16 cellular contexts compared by ENCODE assay signal in genomic region chr10:95437669-95438068, GRCh38.
A peak's percentile ranks its signal among the peaks of the same experiment; 100 is the strongest.
DNase-seq lines count a peak whose midpoint lies in the region; ATAC-seq and TF ChIP-seq lines count a peak whose summit lies in the region.
"Had no signal": no experiment of that assay in that cellular context is flagged by ENCODE, and none has a peak within 500 bp of the region (broad histone marks: within the 10 kb centered on the region; RNA-seq: fewer than 3 reads in every experiment).

No MANE protein-coding gene starts in this region.

- in situ Hi-C loops in transverse colon (cut with MboI; ENCODE audit: low pct_ligation_motif_present in 1 of 4, low pct_unique_long_range_greater_than_20kb in 1 of 4, low sequenced_read_pairs in 3 of 4) = loop anchor here in 1 of 4 donors (10.0 to 25.0 kb wide), 2 partner anchors 157 to 400 kb away; no protein-coding TSS in a partner anchor

- WGBS in esophagus muscularis mucosa = 53% methylated on average over 7 of the region's 7 CpGs
- 73% methylated on average over 7 of the region's 7 CpGs for WGBS in prostate gland
- 87% methylated on average over 7 of the region's 7 CpGs; no CpG with 5 or more reads in 1 of the 2 donors for WGBS in transverse colon (ENCODE audit: low coverage in 1 of 2), 2 donors

- no peak for TF ChIP-seq EP300 in esophagus muscularis mucosa (IDR thresholded peaks at IDR 0.05)
- TF ChIP-seq EP300 in transverse colon (IDR thresholded peaks at IDR 0.05; ENCODE audit: low read depth) = no peak

- no peaks in the 10 kb centered on the region for H3K36me3 Mint-ChIP-seq in stimulated activated effector memory CD8-positive, alpha-beta T cell treated with anti-CD3 and anti-CD28 coated beads, Interleukin-12 subunit alpha, Interleukin-12 subunit beta, amount 100 ng/mL, for 72 hours
- H3K36me3 Mint-ChIP-seq: CD4-positive, CD25-positive, alpha-beta regulatory T cell had no signal

- no peaks in the 10 kb centered on the region for H3K27me3 ChIP-seq in esophagus muscularis mucosa
- no peaks in the 10 kb centered on the region for H3K27me3 ChIP-seq in left ventricle myocardium inferior (ENCODE audit: low read depth)
- no peaks in the 10 kb centered on the region for H3K27me3 ChIP-seq in prostate gland (replicated peaks; ENCODE audit: insufficient read depth)
- H3K27me3 ChIP-seq in transverse colon = no peaks in the 10 kb centered on the region

- H3K9me3 ChIP-seq in esophagus muscularis mucosa = no peaks in the 10 kb centered on the region
- H3K9me3 ChIP-seq in left ventricle myocardium inferior (replicated peaks) = no peaks in the 10 kb centered on the region
- no peaks in the 10 kb centered on the region for H3K9me3 ChIP-seq in prostate gland
- H3K9me3 ChIP-seq in transverse colon = no peaks in the 10 kb centered on the region
- H3K9me3 ChIP-seq: Caco-2 had no signal

- no peak for TF ChIP-seq CTCF in esophagus muscularis mucosa (IDR thresholded peaks at IDR 0.05)
- no peak for TF ChIP-seq CTCF in left ventricle myocardium inferior (IDR thresholded peaks at IDR 0.05; ENCODE audit: borderline replicate concordance)
- TF ChIP-seq CTCF in prostate gland (IDR thresholded peaks at IDR 0.05) = no peak
- TF ChIP-seq CTCF in transverse colon (IDR thresholded peaks at IDR 0.05) = no peak

- no peak for TF ChIP-seq POLR2A in esophagus muscularis mucosa (IDR thresholded peaks at IDR 0.05; ENCODE audit: low read depth)
- no peak for TF ChIP-seq POLR2A in prostate gland (IDR thresholded peaks at IDR 0.05)
- TF ChIP-seq POLR2A in transverse colon (IDR thresholded peaks at IDR 0.05) = no peak

- peaks cover 10% of the 10 kb centered on the region for H3K4me1 Mint-ChIP-seq in stimulated activated effector memory CD8-positive, alpha-beta T cell treated with anti-CD3 and anti-CD28 coated beads, Interleukin-12 subunit alpha, Interleukin-12 subunit beta, amount 100 ng/mL, for 72 hours

- no peak overlapping the region for H3K27ac Mint-ChIP-seq in stimulated activated effector memory CD8-positive, alpha-beta T cell treated with anti-CD3 and anti-CD28 coated beads, Interleukin-12 subunit alpha, Interleukin-12 subunit beta, amount 100 ng/mL, for 72 hours
- H3K27ac Mint-ChIP-seq: CD4-positive, CD25-positive, alpha-beta regulatory T cell had no signal

- H3K4me3 ChIP-seq in esophagus muscularis mucosa (no peak overlapping the region), left ventricle myocardium inferior (no peak overlapping the region), prostate gland (no peak overlapping the region), transverse colon (no peak overlapping the region)

- H3K36me3 ChIP-seq in esophagus muscularis mucosa (peaks cover 9 to 56% (median 32%) of the 10 kb centered on the region in 4 donors), left ventricle myocardium inferior (peaks cover 13% of the 10 kb centered on the region), prostate gland (no peaks in the 10 kb centered on the region), transverse colon (no peaks in the 10 kb centered on the region)

- H3K9me3 Mint-ChIP-seq in stimulated activated effector memory CD8-positive, alpha-beta T cell treated with anti-CD3 and anti-CD28 coated beads, Interleukin-12 subunit alpha, Interleukin-12 subunit beta, amount 100 ng/mL, for 72 hours = no peaks in the 10 kb centered on the region
- H3K9me3 Mint-ChIP-seq: CD4-positive, CD25-positive, alpha-beta regulatory T cell had no signal

- no peak for ATAC-seq in stimulated activated effector memory CD8-positive, alpha-beta T cell treated with anti-CD3 and anti-CD28 coated beads, Interleukin-12 subunit alpha, Interleukin-12 subunit beta, amount 100 ng/mL, for 72 hours
- ATAC-seq: PC-3 had no signal

- DNase-seq in esophagus muscularis mucosa (ENCODE audit: extremely low spot score) (no peak), left ventricle myocardium inferior (peak; percentile 61), prostate gland (ENCODE audit: low spot score) (no peak), transverse colon (no peak), activated T-cell treated with anti-CD3 and anti-CD28 coated beads for 4 hours (no peak), NCI-H1930 (lab: John Stamatoyannopoulos, UW) (no peak)
- DNase-seq in stimulated activated effector memory CD8-positive, alpha-beta T cell treated with anti-CD3 and anti-CD28 coated beads, Interleukin-12 subunit alpha, Interleukin-12 subunit beta, amount 100 ng/mL, for 72 hours (ENCODE audit: low spot score in 2 of 2) = no peak
- DNase-seq: Caco-2; CD4-positive, CD25-positive, alpha-beta regulatory T cell; DMS153; NCI-H1436; NCI-H2029 treated with DMSO at 0.1 percent for 48 hours; NCI-H2171 treated with DMSO at 0.1 percent for 48 hours; NCI-H446 treated with DMSO at 0.1 percent for 48 hours; PC-3 had no signal

- H3K4me3 Mint-ChIP-seq in stimulated activated effector memory CD8-positive, alpha-beta T cell treated with anti-CD3 and anti-CD28 coated beads, Interleukin-12 subunit alpha, Interleukin-12 subunit beta, amount 100 ng/mL, for 72 hours = no peak overlapping the region
- H3K4me3 Mint-ChIP-seq: CD4-positive, CD25-positive, alpha-beta regulatory T cell had no signal

- H3K4me1 ChIP-seq in esophagus muscularis mucosa (peaks cover 92 to 100% (median 100%) of the 10 kb centered on the region in 4 donors), left ventricle myocardium inferior (peaks cover 100% of the 10 kb centered on the region), prostate gland (replicated peaks) (no peaks in the 10 kb centered on the region), transverse colon (peaks cover 3 to 36% (median 7%) of the 10 kb centered on the region in 4 donors)

- intact Hi-C loops in esophagus muscularis mucosa (cut with DNase I) (no loop called here), left ventricle myocardium inferior (cut with micrococcal nuclease) (loop anchor here (10.0 kb wide), 1 partner anchor 117 kb away; no protein-coding TSS in a partner anchor), prostate gland (cut with DNase I) (no loop called here), transverse colon (cut with DNase I; ENCODE audit: low total_unique reads) (no loop called here)

- peak overlapping the region; percentile 85 to 97 (median 94) for H3K27ac ChIP-seq in esophagus muscularis mucosa (replicated peaks in 1 of 4)
- peak overlapping the region; percentile 92 for H3K27ac ChIP-seq in left ventricle myocardium inferior (replicated peaks)
- H3K27ac ChIP-seq in prostate gland = peak overlapping the region; percentile 26 to 29
- H3K27ac ChIP-seq in transverse colon = peak overlapping the region; percentile 27 to 89 (median 88)
- H3K27ac ChIP-seq: RWPE1 had no signal

Comparison
In these comparisons a context has a peak if more than half of its experiments do, and no peak if none do; other contexts are left out.
1. H3K27ac ChIP-seq: peak in every context shown above with its lines; median percentile 94 in esophagus muscularis mucosa; 92 in left ventricle myocardium inferior; 88 in transverse colon; 28 in prostate gland.